Comparison of ENCODE assay signal across 1 cellular context in genomic region chr9:128120741-128121465, GRCh38.
TF ChIP-seq lines count a peak whose summit lies in the region.

No MANE protein-coding gene starts in this region.

TF ChIP-seq in HepG2, 621 proteins besides CTCF, POLR2A, EP300 and RAD21:
- no peak for TF ChIP-seq SMARCC2 (IDR thresholded peaks at IDR 0.05)
- peak; percentile 47 for TF ChIP-seq AGO2 (optimal IDR thresholded peaks at IDR 0.05; ENCODE audit: low read depth, low read length)
- TF ChIP-seq DNMT3B (CRISPR knock-in tag; conservative IDR thresholded peaks at IDR 0.05) = no peak
- TF ChIP-seq PHF5A (CRISPR knock-in tag; IDR thresholded peaks at IDR 0.05; ENCODE audit: low read depth, unreplicated experiment) = no peak
- no peak for TF ChIP-seq ZNF101 (CRISPR knock-in tag; IDR thresholded peaks at IDR 0.05; ENCODE audit: borderline replicate concordance, low read depth)
- TF ChIP-seq ZNF557 (CRISPR knock-in tag; IDR thresholded peaks at IDR 0.05) = no peak
- TF ChIP-seq, protein P1, sequence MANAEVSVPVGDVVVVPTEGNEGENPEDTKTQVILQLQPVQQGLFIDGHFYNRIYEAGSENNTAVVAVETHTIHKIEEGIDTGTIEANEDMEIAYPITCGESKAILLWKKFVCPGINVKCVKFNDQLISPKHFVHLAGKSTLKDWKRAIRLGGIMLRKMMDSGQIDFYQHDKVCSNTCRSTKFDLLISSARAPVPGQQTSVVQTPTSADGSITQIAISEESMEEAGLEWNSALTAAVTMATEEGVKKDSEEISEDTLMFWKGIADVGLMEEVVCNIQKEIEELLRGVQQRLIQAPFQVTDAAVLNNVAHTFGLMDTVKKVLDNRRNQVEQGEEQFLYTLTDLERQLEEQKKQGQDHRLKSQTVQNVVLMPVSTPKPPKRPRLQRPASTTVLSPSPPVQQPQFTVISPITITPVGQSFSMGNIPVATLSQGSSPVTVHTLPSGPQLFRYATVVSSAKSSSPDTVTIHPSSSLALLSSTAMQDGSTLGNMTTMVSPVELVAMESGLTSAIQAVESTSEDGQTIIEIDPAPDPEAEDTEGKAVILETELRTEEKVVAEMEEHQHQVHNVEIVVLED (CRISPR knock-in tag; IDR thresholded peaks at IDR 0.05; ENCODE audit: borderline replicate concordance) = no peak
- peak; percentile 71 for TF ChIP-seq RBFOX2 (IDR thresholded peaks at IDR 0.05; ENCODE audit: low read depth, low read length)
- TF ChIP-seq POLR2G (IDR thresholded peaks at IDR 0.05; ENCODE audit: low read depth, low read length) = peak; percentile 9; the same call in 1 of the 2 replicates
- TF ChIP-seq ZBTB7A (CRISPR knock-in tag; IDR thresholded peaks at IDR 0.05) = no peak
- no peak for TF ChIP-seq ZFY (CRISPR knock-in tag; IDR thresholded peaks at IDR 0.05)
- peak; percentile 22 for TF ChIP-seq RBM22 (optimal IDR thresholded peaks at IDR 0.05; ENCODE audit: low read length)
- no peak for TF ChIP-seq THAP9 (CRISPR knock-in tag; IDR thresholded peaks at IDR 0.05; ENCODE audit: borderline replicate concordance)
- TF ChIP-seq MAX (IDR thresholded peaks at IDR 0.05) = no peak
- no peak for TF ChIP-seq ZNF747 (CRISPR knock-in tag; IDR thresholded peaks at IDR 0.05; ENCODE audit: borderline replicate concordance)
- TF ChIP-seq ISX (CRISPR knock-in tag; conservative IDR thresholded peaks at IDR 0.05) = no peak
- no peak for TF ChIP-seq ATF4 (CRISPR knock-in tag; IDR thresholded peaks at IDR 0.05)
- no peak for TF ChIP-seq ZBTB21 (CRISPR knock-in tag; IDR thresholded peaks at IDR 0.05)
- no peak for TF ChIP-seq CEBPG (CRISPR knock-in tag; IDR thresholded peaks at IDR 0.05)
- no peak for TF ChIP-seq ZNF121 (CRISPR knock-in tag; IDR thresholded peaks at IDR 0.05)
- TF ChIP-seq TP53 (CRISPR knock-in tag; conservative IDR thresholded peaks at IDR 0.05) = no peak
- no peak for TF ChIP-seq ARNT (IDR thresholded peaks at IDR 0.05)
- TF ChIP-seq ZNF556 (CRISPR knock-in tag; IDR thresholded peaks at IDR 0.05; ENCODE audit: borderline replicate concordance) = no peak
- no peak for TF ChIP-seq ZFX (CRISPR knock-in tag; IDR thresholded peaks at IDR 0.05; ENCODE audit: low read depth)
- TF ChIP-seq, protein P2, sequence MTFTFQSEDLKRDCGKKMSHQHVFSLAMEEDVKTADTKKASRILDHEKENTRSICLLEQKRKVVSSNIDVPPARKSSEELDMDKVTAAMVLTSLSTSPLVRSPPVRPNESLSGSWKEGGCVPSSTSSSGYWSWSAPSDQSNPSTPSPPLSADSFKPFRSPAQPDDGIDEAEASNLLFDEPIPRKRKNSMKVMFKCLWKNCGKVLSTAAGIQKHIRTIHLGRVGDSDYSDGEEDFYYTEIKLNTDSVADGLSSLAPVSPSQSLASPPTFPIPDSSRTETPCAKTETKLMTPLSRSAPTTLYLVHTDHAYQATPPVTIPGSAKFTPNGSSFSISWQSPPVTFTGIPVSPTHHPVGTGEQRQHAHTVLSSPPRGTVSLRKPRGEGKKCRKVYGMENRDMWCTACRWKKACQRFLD (CRISPR knock-in tag; IDR thresholded peaks at IDR 0.05; ENCODE audit: borderline replicate concordance) = no peak
- no peak for TF ChIP-seq ZNF224 (CRISPR knock-in tag; IDR thresholded peaks at IDR 0.05)
- no peak for TF ChIP-seq ZSCAN22 (CRISPR knock-in tag; IDR thresholded peaks at IDR 0.05)
